Comparison of ENCODE assay signal across 11 cellular contexts in the genomic region with DNA sequence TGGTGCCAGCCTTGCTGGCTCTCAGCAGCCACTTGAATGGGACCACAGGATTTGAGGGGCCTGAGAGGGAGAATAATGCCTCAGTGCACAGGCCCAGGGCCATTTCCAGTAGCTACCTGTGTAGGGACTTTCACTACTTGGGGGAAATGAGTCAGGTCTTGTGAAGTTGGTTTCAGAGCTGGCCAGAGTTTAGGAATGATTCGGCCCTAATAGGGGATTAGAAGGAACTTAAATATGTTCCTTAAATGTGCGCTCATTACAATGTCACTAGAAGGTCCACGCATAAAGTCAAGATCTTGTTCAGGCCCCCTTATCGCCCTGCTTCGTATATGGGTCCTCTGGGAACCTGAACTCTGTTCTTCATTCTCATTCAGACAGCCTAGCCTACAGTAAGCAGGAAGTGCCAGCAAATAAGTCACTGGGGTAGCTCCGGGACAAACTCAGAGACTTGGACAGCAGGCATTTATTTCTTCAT. TPM values are rescaled to one million over a fixed set of nuclear protein-coding genes. Genes with fewer than 3 reads are reported as not detected.
A peak's percentile ranks its signal among the peaks of the same experiment; 100 is the strongest.
DNase-seq lines count a peak whose midpoint lies in the region; ATAC-seq lines count a peak whose summit lies in the region.
"Had no signal": no experiment of that assay in that cellular context is flagged by ENCODE, and none has a peak within 500 bp of the region (broad histone marks: within the 10 kb centered on the region; RNA-seq: fewer than 3 reads in every experiment).

No MANE protein-coding gene starts in this region.

- DNase-seq in activated CD4-positive, CD25-positive, alpha-beta regulatory T cell (lab: John Stamatoyannopoulos, UW), result no peak
- peak; percentile 25 for DNase-seq in T-helper 2 cell treated with Interferon-gamma antibody and Interleukin-4, amounts not matched to agents 5 μg/mL and 100 μg/mL, for 36 hours (ENCODE audit: low spot score)
- peak; percentile 29 for DNase-seq in renal cortical epithelial cell (ENCODE audit: low read depth)
- no peak for DNase-seq in UCSD-AML1 (lab: John Stamatoyannopoulos, UW; ENCODE audit: unreplicated experiment)
- no peak for DNase-seq in DMS153 treated with DMSO at 0.1 percent for 48 hours (lab: John Stamatoyannopoulos, UW; ENCODE audit: unreplicated experiment)
- no peak for DNase-seq in SIG-M5 treated with dmso at 0.1 percent for 504 hours (lab: John Stamatoyannopoulos, UW; ENCODE audit: unreplicated experiment)
- DNase-seq: activated T-cell treated with anti-CD3 and anti-CD28 coated beads, Interleukin-2, amount 50 U/mL, for 4 hours; pancreas; substantia nigra had no signal

- no peak overlapping the region for H3K4me3 Mint-ChIP-seq in T-helper 2 cell treated with Interferon-gamma antibody and Interleukin-4, amounts not matched to agents 5 μg/mL and 100 μg/mL, for 36 hours
- H3K4me3 Mint-ChIP-seq: activated T-cell treated with anti-CD3 and anti-CD28 coated beads, Interleukin-2, amount 50 U/mL, for 4 hours had no signal

- no peaks in the 10 kb centered on the region for H3K36me3 Mint-ChIP-seq in T-helper 2 cell treated with Interferon-gamma antibody and Interleukin-4, amounts not matched to agents 5 μg/mL and 100 μg/mL, for 36 hours (ENCODE audit: low read depth)

- H3K27me3 Mint-ChIP-seq in T-helper 2 cell treated with Interferon-gamma antibody and Interleukin-4, amounts not matched to agents 5 μg/mL and 100 μg/mL, for 36 hours (ENCODE audit: low read depth), result peaks cover 2% of the 10 kb centered on the region

- peaks cover 26% of the 10 kb centered on the region for H3K4me1 Mint-ChIP-seq in T-helper 2 cell treated with Interferon-gamma antibody and Interleukin-4, amounts not matched to agents 5 μg/mL and 100 μg/mL, for 36 hours (ENCODE audit: low read depth)

- ATAC-seq in activated CD4-positive, CD25-positive, alpha-beta regulatory T cell treated with anti-CD3 and anti-CD28 coated beads, Interleukin-2, amount 50 U/mL, for 24 hours, result peak; percentile 42 to 44
- peak; percentile 58 for ATAC-seq in HG02798 (IDR thresholded peaks at IDR 0.05; ENCODE audit: poor library complexity, unreplicated experiment)
- ATAC-seq: pancreas had no signal

- peak overlapping the region; percentile 15 for H3K27ac Mint-ChIP-seq in T-helper 2 cell treated with Interferon-gamma antibody and Interleukin-4, amounts not matched to agents 5 μg/mL and 100 μg/mL, for 36 hours

- H3K9me3 Mint-ChIP-seq in T-helper 2 cell treated with Interferon-gamma antibody and Interleukin-4, amounts not matched to agents 5 μg/mL and 100 μg/mL, for 36 hours, result no peaks in the 10 kb centered on the region
- H3K9me3 Mint-ChIP-seq: activated T-cell treated with anti-CD3 and anti-CD28 coated beads, Interleukin-2, amount 50 U/mL, for 4 hours had no signal

RNA-seq across cellular contexts. Expression of a gene that starts 5.6 kb away (rescaled TPM):
- total RNA-seq in renal cortical epithelial cell, result 101 and 183 TPM in 2 replicates

RNA-seq across cellular contexts. Expression of a gene that starts 23.4 kb away (rescaled TPM):
- 649 and 1,374 TPM in 2 replicates for total RNA-seq in renal cortical epithelial cell

RNA-seq across cellular contexts. Expression of a gene that starts 38.8 kb away (rescaled TPM):
- total RNA-seq in renal cortical epithelial cell, result 31.4 and 46.4 TPM in 2 replicates

RNA-seq across cellular contexts. Expression of a gene that starts 45.0 kb away (rescaled TPM):
- 0.87 and 2.5 TPM in 2 replicates for total RNA-seq in renal cortical epithelial cell

RNA-seq across cellular contexts. Expression of a gene that starts 45.2 kb away (rescaled TPM):
- total RNA-seq in renal cortical epithelial cell, result 0.50 TPM in 1 of 2 replicates, not detected in the other

Comparison
In these comparisons a context has a peak if more than half of its experiments do, and no peak if none do; other contexts are left out.
1. DNase-seq: peak in T-helper 2 cell treated with Interferon-gamma antibody and Interleukin-4, amounts not matched to agents 5 μg/mL and 100 μg/mL, for 36 hours (single experiment) and renal cortical epithelial cell (single experiment); none in activated CD4-positive, CD25-positive, alpha-beta regulatory T cell (0 of 4), UCSD-AML1 (single experiment), DMS153 treated with DMSO at 0.1 percent for 48 hours (single experiment) and SIG-M5 treated with dmso at 0.1 percent for 504 hours (single experiment).